1 cellular context compared by ENCODE assay signal in genomic region chr13:113542751-113543424, GRCh38.
TF ChIP-seq lines count a peak whose summit lies in the region.

No MANE protein-coding gene starts in this region.

TF ChIP-seq in SK-N-SH treated with all-trans-retinoic acid at 6 μM for 48 hours, 23 proteins besides CTCF, POLR2A, EP300 and RAD21 (continued from another document):
- TF ChIP-seq, protein P1, sequence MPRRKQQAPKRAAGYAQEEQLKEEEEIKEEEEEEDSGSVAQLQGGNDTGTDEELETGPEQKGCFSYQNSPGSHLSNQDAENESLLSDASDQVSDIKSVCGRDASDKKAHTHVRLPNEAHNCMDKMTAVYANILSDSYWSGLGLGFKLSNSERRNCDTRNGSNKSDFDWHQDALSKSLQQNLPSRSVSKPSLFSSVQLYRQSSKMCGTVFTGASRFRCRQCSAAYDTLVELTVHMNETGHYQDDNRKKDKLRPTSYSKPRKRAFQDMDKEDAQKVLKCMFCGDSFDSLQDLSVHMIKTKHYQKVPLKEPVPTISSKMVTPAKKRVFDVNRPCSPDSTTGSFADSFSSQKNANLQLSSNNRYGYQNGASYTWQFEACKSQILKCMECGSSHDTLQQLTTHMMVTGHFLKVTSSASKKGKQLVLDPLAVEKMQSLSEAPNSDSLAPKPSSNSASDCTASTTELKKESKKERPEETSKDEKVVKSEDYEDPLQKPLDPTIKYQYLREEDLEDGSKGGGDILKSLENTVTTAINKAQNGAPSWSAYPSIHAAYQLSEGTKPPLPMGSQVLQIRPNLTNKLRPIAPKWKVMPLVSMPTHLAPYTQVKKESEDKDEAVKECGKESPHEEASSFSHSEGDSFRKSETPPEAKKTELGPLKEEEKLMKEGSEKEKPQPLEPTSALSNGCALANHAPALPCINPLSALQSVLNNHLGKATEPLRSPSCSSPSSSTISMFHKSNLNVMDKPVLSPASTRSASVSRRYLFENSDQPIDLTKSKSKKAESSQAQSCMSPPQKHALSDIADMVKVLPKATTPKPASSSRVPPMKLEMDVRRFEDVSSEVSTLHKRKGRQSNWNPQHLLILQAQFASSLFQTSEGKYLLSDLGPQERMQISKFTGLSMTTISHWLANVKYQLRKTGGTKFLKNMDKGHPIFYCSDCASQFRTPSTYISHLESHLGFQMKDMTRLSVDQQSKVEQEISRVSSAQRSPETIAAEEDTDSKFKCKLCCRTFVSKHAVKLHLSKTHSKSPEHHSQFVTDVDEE (CRISPR knock-in tag; IDR thresholded peaks at IDR 0.05), result no peak
